In the genomic region with DNA sequence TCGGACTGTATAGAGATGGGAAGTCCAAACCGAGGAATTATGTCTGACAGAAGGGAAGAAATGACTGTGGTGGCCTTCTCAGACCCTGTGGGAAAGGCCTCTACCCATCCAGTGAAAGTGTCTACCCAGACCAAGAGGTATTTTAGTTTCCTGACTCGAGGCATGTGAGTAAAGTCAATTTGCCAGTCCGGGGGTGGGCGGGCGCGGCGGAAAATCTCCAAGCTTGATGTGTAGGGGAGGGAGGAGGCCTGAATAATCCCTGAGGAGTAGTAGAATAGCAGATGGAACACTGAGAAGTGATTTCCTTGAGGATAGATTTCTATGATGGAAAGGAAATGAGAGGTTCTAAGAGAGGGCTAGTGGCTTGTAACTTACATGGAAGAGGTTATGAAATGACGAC, we compare ENCODE assay signal across 4 cellular contexts. TPM values are rescaled to one million over a fixed set of nuclear protein-coding genes. Genes with fewer than 3 reads are reported as not detected.
"Had no signal": no experiment of that assay in that cellular context is flagged by ENCODE, and none has a peak within 500 bp of the region (broad histone marks: within the 10 kb centered on the region; RNA-seq: fewer than 3 reads in every experiment).

No MANE protein-coding gene starts in this region.

RNA-seq across cellular contexts. Expression of a gene that starts 15.5 kb away (rescaled TPM):
- total RNA-seq: LHCN-M2, M059J, MCF 10A, NCI-H460 had no signal
